In genomic region chr14:61472801-61473376, GRCh38 we compare ENCODE assay signal across 9 cellular contexts.
DNase-seq lines count a peak whose midpoint lies in the region; ATAC-seq, FAIRE-seq and TF ChIP-seq lines count a peak whose summit lies in the region.
"Had no signal": no experiment of that assay in that cellular context is flagged by ENCODE, and none has a peak within 500 bp of the region (broad histone marks: within the 10 kb centered on the region; RNA-seq: fewer than 3 reads in every experiment).

No MANE protein-coding gene starts in this region.

- H3K36me3 ChIP-seq in lower lobe of right lung, result no peaks in the 10 kb centered on the region
- H3K36me3 ChIP-seq in A673 (ENCODE audit: insufficient read depth, low read length, poor library complexity, severe bottlenecking), result no peaks in the 10 kb centered on the region

- H3K27me3 ChIP-seq in lower lobe of right lung (ENCODE audit: low read depth) (no peaks in the 10 kb centered on the region), A673 (replicated peaks; ENCODE audit: insufficient read depth, low read depth, low read length, poor library complexity) (no peaks in the 10 kb centered on the region)

- H3K4me1 Mint-ChIP-seq in activated T-helper 2 cell treated with anti-CD3 and anti-CD28 coated beads, Interferon-gamma antibody, Interleukin-2, Interleukin-4, amounts not matched to agents 10 μg/mL and 5 μg/mL and 100 μg/mL, durations not matched to agents 14 hours and 24 hours and 36 hours (ENCODE audit: low read depth), result peaks cover 75% of the 10 kb centered on the region
- H3K4me1 Mint-ChIP-seq in stimulated activated naive CD8-positive, alpha-beta T cell treated with anti-CD3 and anti-CD28 coated beads, Interleukin-15, Interleukin-2, amounts not matched to agents 100 ng/mL and 50 ng/mL, for 24 hours (ENCODE audit: low read depth), result peaks cover 98% of the 10 kb centered on the region

- H3K27ac ChIP-seq in lower lobe of right lung, result peak overlapping the region; percentile 62
- no peak overlapping the region for H3K27ac ChIP-seq in A673 (ENCODE audit: low read depth, low read length, poor library complexity, severe bottlenecking)
- H3K27ac ChIP-seq: 22Rv1 had no signal

- DNase-seq in NK-92 treated with Interleukin-12 subunit alpha and Interleukin-12 subunit beta, amount 100 ng/mL, for 24 hours (lab: John Stamatoyannopoulos, UW), result peak; percentile 51
- no peak for DNase-seq in NK-92 (lab: John Stamatoyannopoulos, UW; ENCODE audit: unreplicated experiment)
- peak; percentile 64 for DNase-seq in activated T-helper 2 cell treated with anti-CD3 and anti-CD28 coated beads, Interferon-gamma antibody, Interleukin-2, Interleukin-4, amounts not matched to agents 10 μg/mL and 5 μg/mL and 100 μg/mL, durations not matched to agents 14 hours and 24 hours and 36 hours (ENCODE audit: low spot score)
- DNase-seq in lower lobe of right lung, result no peak
- no peak for DNase-seq in NCI-H1092 treated with DMSO at 0.1 percent for 48 hours (lab: John Stamatoyannopoulos, UW)
- no peak for DNase-seq in A673 (ENCODE audit: low spot score)
- no peak for DNase-seq in GM12892 (ENCODE audit: insufficient read length)

- ATAC-seq in lower lobe of right lung, result no peak

- TF ChIP-seq POLR2A in GM12892 (IDR thresholded peaks at IDR 0.05; ENCODE audit: low read depth, low read length), result no peak

- intact Hi-C loops in activated T-helper 2 cell treated with anti-CD3 and anti-CD28 coated beads, Interferon-gamma antibody, Interleukin-2, Interleukin-4, amounts not matched to agents 10 μg/mL and 5 μg/mL and 100 μg/mL, durations not matched to agents 14 hours and 24 hours and 36 hours (cut with micrococcal nuclease), result loop anchor here (1.0 to 2.0 kb wide), 7 partner anchors 21 to 188 kb away; no protein-coding TSS in a partner anchor
- intact Hi-C loops in lower lobe of right lung (cut with DNase I), result loop anchor here (10.0 kb wide), 1 partner anchor 52 kb away; no protein-coding TSS in a partner anchor
- intact Hi-C loops in A673 (cut with micrococcal nuclease; ENCODE audit: unreplicated experiment), result no loop called here

- BruUV-seq in A673 (replicated peaks; lab: Mats Ljungman, UMichigan), result no TSS peak

- no peaks in the 10 kb centered on the region for H3K9me3 Mint-ChIP-seq in activated T-helper 2 cell treated with anti-CD3 and anti-CD28 coated beads, Interferon-gamma antibody, Interleukin-2, Interleukin-4, amounts not matched to agents 10 μg/mL and 5 μg/mL and 100 μg/mL, durations not matched to agents 14 hours and 24 hours and 36 hours
- H3K9me3 Mint-ChIP-seq in stimulated activated naive CD8-positive, alpha-beta T cell treated with anti-CD3 and anti-CD28 coated beads, Interleukin-15, Interleukin-2, amounts not matched to agents 100 ng/mL and 50 ng/mL, for 24 hours, result peaks cover 3% of the 10 kb centered on the region

- no peak for FAIRE-seq in GM12892 (lab: Jason Lieb, UNC)

- no peak for TF ChIP-seq CTCF in lower lobe of right lung (IDR thresholded peaks at IDR 0.05)
- TF ChIP-seq CTCF in A673 (conservative IDR thresholded peaks at IDR 0.05; ENCODE audit: low read depth, low read length), result no peak

- H3K4me3 ChIP-seq in lower lobe of right lung (no peak overlapping the region), A673 (ENCODE audit: low read depth, low read length, poor library complexity, severe bottlenecking) (no peak overlapping the region)

- CTCF ChIA-PET in A673 (lab: Charles Lee), result no interaction called here

- no peaks in the 10 kb centered on the region for H3K27me3 Mint-ChIP-seq in activated T-helper 2 cell treated with anti-CD3 and anti-CD28 coated beads, Interferon-gamma antibody, Interleukin-2, Interleukin-4, amounts not matched to agents 10 μg/mL and 5 μg/mL and 100 μg/mL, durations not matched to agents 14 hours and 24 hours and 36 hours (ENCODE audit: low read depth)
- H3K27me3 Mint-ChIP-seq in stimulated activated naive CD8-positive, alpha-beta T cell treated with anti-CD3 and anti-CD28 coated beads, Interleukin-15, Interleukin-2, amounts not matched to agents 100 ng/mL and 50 ng/mL, for 24 hours, result no peaks in the 10 kb centered on the region

- H3K27ac Mint-ChIP-seq in activated T-helper 2 cell treated with anti-CD3 and anti-CD28 coated beads, Interferon-gamma antibody, Interleukin-2, Interleukin-4, amounts not matched to agents 10 μg/mL and 5 μg/mL and 100 μg/mL, durations not matched to agents 14 hours and 24 hours and 36 hours, result peak overlapping the region; percentile 93
- peak overlapping the region; percentile 99 for H3K27ac Mint-ChIP-seq in stimulated activated naive CD8-positive, alpha-beta T cell treated with anti-CD3 and anti-CD28 coated beads, Interleukin-15, Interleukin-2, amounts not matched to agents 100 ng/mL and 50 ng/mL, for 24 hours

- H3K4me1 ChIP-seq in lower lobe of right lung, result peaks cover 98% of the 10 kb centered on the region
- peaks cover 25% of the 10 kb centered on the region for H3K4me1 ChIP-seq in A673 (ENCODE audit: insufficient read depth, low read length, poor library complexity, severe bottlenecking)

- H3K36me3 Mint-ChIP-seq in activated T-helper 2 cell treated with anti-CD3 and anti-CD28 coated beads, Interferon-gamma antibody, Interleukin-2, Interleukin-4, amounts not matched to agents 10 μg/mL and 5 μg/mL and 100 μg/mL, durations not matched to agents 14 hours and 24 hours and 36 hours (ENCODE audit: low read depth), result peaks cover 49% of the 10 kb centered on the region
- H3K36me3 Mint-ChIP-seq in stimulated activated naive CD8-positive, alpha-beta T cell treated with anti-CD3 and anti-CD28 coated beads, Interleukin-15, Interleukin-2, amounts not matched to agents 100 ng/mL and 50 ng/mL, for 24 hours (ENCODE audit: low read depth), result peaks cover 76% of the 10 kb centered on the region

- H3K9me3 ChIP-seq in lower lobe of right lung (no peaks in the 10 kb centered on the region), A673 (ENCODE audit: low read depth, low read length, poor library complexity, severe bottlenecking) (no peaks in the 10 kb centered on the region)

- H3K4me3 Mint-ChIP-seq in activated T-helper 2 cell treated with anti-CD3 and anti-CD28 coated beads, Interferon-gamma antibody, Interleukin-2, Interleukin-4, amounts not matched to agents 10 μg/mL and 5 μg/mL and 100 μg/mL, durations not matched to agents 14 hours and 24 hours and 36 hours (ENCODE audit: low read depth), result peak overlapping the region; percentile 83
- peak overlapping the region; percentile 84 for H3K4me3 Mint-ChIP-seq in stimulated activated naive CD8-positive, alpha-beta T cell treated with anti-CD3 and anti-CD28 coated beads, Interleukin-15, Interleukin-2, amounts not matched to agents 100 ng/mL and 50 ng/mL, for 24 hours

- POLR2A ChIA-PET in A673 (lab: Charles Lee; ENCODE audit: low non-redundant PET), result no interaction called here

Comparison
In these comparisons a context has a peak if more than half of its experiments do, and no peak if none do; other contexts are left out.
1. DNase-seq: peak in NK-92 treated with Interleukin-12 subunit alpha and Interleukin-12 subunit beta, amount 100 ng/mL, for 24 hours (single experiment) and activated T-helper 2 cell treated with anti-CD3 and anti-CD28 coated beads, Interferon-gamma antibody, Interleukin-2, Interleukin-4, amounts not matched to agents 10 μg/mL and 5 μg/mL and 100 μg/mL, durations not matched to agents 14 hours and 24 hours and 36 hours (single experiment); none in NK-92 (single experiment), lower lobe of right lung (single experiment), NCI-H1092 treated with DMSO at 0.1 percent for 48 hours (single experiment), A673 (single experiment) and GM12892 (single experiment).